In genomic region chr10:78928330-78928729, GRCh38 we compare ENCODE assay signal across 15 cellular contexts.
A peak's percentile ranks its signal among the peaks of the same experiment; 100 is the strongest.
DNase-seq lines count a peak whose midpoint lies in the region; ATAC-seq, FAIRE-seq and TF ChIP-seq lines count a peak whose summit lies in the region.
"Had no signal": no experiment of that assay in that cellular context is flagged by ENCODE, and none has a peak within 500 bp of the region (broad histone marks: within the 10 kb centered on the region; RNA-seq: fewer than 3 reads in every experiment).

No MANE protein-coding gene starts in this region.

- TF ChIP-seq POLR2A in HepG2 (IDR thresholded peaks at IDR 0.05; ENCODE audit: insufficient read depth in 1 of 2, low read depth in 2 of 2, low read length in 2 of 2): no peak

- H4K20me1 ChIP-seq in SK-N-SH (ENCODE audit: insufficient read depth): no peaks in the 10 kb centered on the region
- no peaks in the 10 kb centered on the region for H4K20me1 ChIP-seq in Karpas-422 (ENCODE audit: insufficient read depth, low read depth, low read length)
- H4K20me1 ChIP-seq in HepG2 (ENCODE audit: insufficient read depth, low read length): no peaks in the 10 kb centered on the region
- no peaks in the 10 kb centered on the region for H4K20me1 ChIP-seq in GM23248 (ENCODE audit: insufficient read depth)
- H4K20me1 ChIP-seq: BLaER1 had no signal

- POLR2A ChIA-PET in SK-N-SH (lab: Yijun Ruan, JAX): no interaction called here
- POLR2A ChIA-PET in HepG2 (lab: Yijun Ruan, JAX): no interaction called here

- TF ChIP-seq RAD21 in SK-N-SH (IDR thresholded peaks at IDR 0.05; ENCODE audit: low read length): peak; percentile 34
- no peak for TF ChIP-seq RAD21 in HepG2 (CRISPR knock-in tag; IDR thresholded peaks at IDR 0.05)

- peaks cover 7% of the 10 kb centered on the region for H3K27me3 Mint-ChIP-seq in activated CD4-positive, alpha-beta T cell treated with anti-CD3 and anti-CD28 coated beads, Interleukin-2, amount 10 ng/mL, durations not matched to agents 24 days and 14 days

- no peaks in the 10 kb centered on the region for H3K36me3 Mint-ChIP-seq in activated CD4-positive, alpha-beta T cell treated with anti-CD3 and anti-CD28 coated beads, Interleukin-2, amount 10 ng/mL, durations not matched to agents 24 days and 14 days (ENCODE audit: low read depth)
- H3K36me3 Mint-ChIP-seq: CD8-positive, alpha-beta T cell had no signal

- intact Hi-C loops in HepG2 (cut with micrococcal nuclease; ENCODE audit: unreplicated experiment) (no loop called here), cardiac septum (cut with DNase I) (no loop called here)
- intact Hi-C loops in activated CD4-positive, alpha-beta T cell treated with anti-CD3 and anti-CD28 coated beads, Interleukin-2, amount 10 ng/mL, durations not matched to agents 24 days and 14 days (cut with micrococcal nuclease): no loop called here

- H3K4me3 Mint-ChIP-seq in activated CD4-positive, alpha-beta T cell treated with anti-CD3 and anti-CD28 coated beads, Interleukin-2, amount 10 ng/mL, durations not matched to agents 24 days and 14 days: no peak overlapping the region
- H3K4me3 Mint-ChIP-seq: CD8-positive, alpha-beta T cell had no signal

- no peak for TF ChIP-seq EP300 in SK-N-SH (IDR thresholded peaks at IDR 0.05; ENCODE audit: borderline replicate concordance in 1 of 2, low read depth in 1 of 2, low read length in 1 of 2)
- TF ChIP-seq EP300 in HepG2 (IDR thresholded peaks at IDR 0.05; ENCODE audit: low read depth in 2 of 2, low read length in 2 of 2): no peak
- no peak for TF ChIP-seq EP300 in HepG2 (CRISPR knock-in tag; IDR thresholded peaks at IDR 0.05; ENCODE audit: borderline replicate concordance)

- H3F3A ChIP-seq in SK-N-SH (replicated peaks; ENCODE audit: insufficient read depth) (peaks cover 17% of the 10 kb centered on the region), GM23248 (ENCODE audit: insufficient read depth) (peaks cover 31% of the 10 kb centered on the region)

- CTCF ChIA-PET in SK-N-SH (lab: Yijun Ruan, JAX): no interaction called here
- CTCF ChIA-PET in HepG2 (lab: Yijun Ruan, JAX; ENCODE audit: low intra/inter-chr PET ratio, low total read pairs): no interaction called here

- H3K9me2 ChIP-seq in SK-N-SH: no peaks in the 10 kb centered on the region
- H3K9me2 ChIP-seq in Karpas-422 (replicated peaks; ENCODE audit: insufficient read depth, low read length): no peaks in the 10 kb centered on the region
- H3K9me2 ChIP-seq in GM23248 (ENCODE audit: insufficient read depth): no peaks in the 10 kb centered on the region

- no peaks in the 10 kb centered on the region for H3K36me3 ChIP-seq in SK-N-SH (replicated peaks in 1 of 2; ENCODE audit: control insufficient read depth in 1 of 2, insufficient read depth in 2 of 2, low read length in 1 of 2)
- no peaks in the 10 kb centered on the region for H3K36me3 ChIP-seq in Karpas-422 (ENCODE audit: insufficient read depth, low read length)
- H3K36me3 ChIP-seq in HepG2 (replicated peaks in 1 of 2; ENCODE audit: control insufficient read depth in 1 of 2, insufficient read depth in 2 of 2, low read length in 2 of 2): no peaks in the 10 kb centered on the region
- no peaks in the 10 kb centered on the region for H3K36me3 ChIP-seq in GM23248 (ENCODE audit: low read depth)
- H3K36me3 ChIP-seq: BLaER1 had no signal

- H3K79me2 ChIP-seq in SK-N-SH (ENCODE audit: insufficient read depth) (no peaks in the 10 kb centered on the region), Karpas-422 (ENCODE audit: low read length) (no peaks in the 10 kb centered on the region), HepG2 (ENCODE audit: insufficient read depth, low read length) (no peaks in the 10 kb centered on the region), GM23248 (ENCODE audit: insufficient read depth) (no peaks in the 10 kb centered on the region)

- H3K9me3 ChIP-seq in SK-N-SH: no peaks in the 10 kb centered on the region
- H3K9me3 ChIP-seq in Karpas-422 (ENCODE audit: low read length): no peaks in the 10 kb centered on the region
- H3K9me3 ChIP-seq in HepG2 (ENCODE audit: low read length): no peaks in the 10 kb centered on the region
- H3K9me3 ChIP-seq in GM23248 (ENCODE audit: low read depth): no peaks in the 10 kb centered on the region
- H3K9me3 ChIP-seq: BLaER1 had no signal

- in situ Hi-C loops in HepG2 (cut with HindIII; ENCODE audit: extremely low pct_ligation_motif_present, low pct_unique_long_range_greater_than_20kb) (no loop called here), GM23248 (cut with MboI) (no loop called here)

- no peaks in the 10 kb centered on the region for H3K4me1 Mint-ChIP-seq in activated CD4-positive, alpha-beta T cell treated with anti-CD3 and anti-CD28 coated beads, Interleukin-2, amount 10 ng/mL, durations not matched to agents 24 days and 14 days

- WGBS in SK-N-SH (ENCODE audit: low lambda C conversion rate): 81% methylated on average over 3 of the region's 3 CpGs
- WGBS in HepG2 (ENCODE audit: low lambda C conversion rate): 26% methylated on average over 3 of the region's 3 CpGs
- WGBS in GM23248 (ENCODE audit: low coverage in 1 of 2, low lambda C conversion rate in 2 of 2, missing lambda C conversion rate in 2 of 2), 2 experiments: 87 to 98% methylated on average over 3 of the region's 3 CpGs

- no peak overlapping the region for H3K4me2 ChIP-seq in SK-N-SH
- peak overlapping the region; percentile 62 for H3K4me2 ChIP-seq in Karpas-422 (ENCODE audit: low read depth, low read length, poor library complexity, severe bottlenecking)
- H3K4me2 ChIP-seq in HepG2 (ENCODE audit: low read depth, low read length): no peak overlapping the region
- no peak overlapping the region for H3K4me2 ChIP-seq in GM23248 (ENCODE audit: unreplicated experiment)
- H3K4me2 ChIP-seq: BLaER1 had no signal

- H3K4me3 ChIP-seq in SK-N-SH (ENCODE audit: low read depth in 2 of 2, low read length in 1 of 2) (no peak overlapping the region), Karpas-422 (ENCODE audit: low read length) (no peak overlapping the region), HepG2 (replicated peaks in 1 of 3; ENCODE audit: insufficient read depth in 1 of 3, low read depth in 2 of 3, low read length in 3 of 3) (no peak overlapping the region), GM23248 (no peak overlapping the region)
- H3K4me3 ChIP-seq: BLaER1 had no signal

- H3K27ac ChIP-seq in SK-N-SH (ENCODE audit: low read depth in 2 of 2, low read length in 1 of 2): no peak overlapping the region
- H3K27ac ChIP-seq in Karpas-422 (ENCODE audit: low read length): no peak overlapping the region
- H3K27ac ChIP-seq in HepG2 (ENCODE audit: extremely low read length, insufficient read depth, low read length): no peak overlapping the region
- no peak overlapping the region for H3K27ac ChIP-seq in GM23248
- H3K27ac ChIP-seq: BLaER1 had no signal

- no peaks in the 10 kb centered on the region for H3K9me3 Mint-ChIP-seq in activated CD4-positive, alpha-beta T cell treated with anti-CD3 and anti-CD28 coated beads, Interleukin-2, amount 10 ng/mL, durations not matched to agents 24 days and 14 days
- H3K9me3 Mint-ChIP-seq: CD8-positive, alpha-beta T cell had no signal

- no peak overlapping the region for H3K27ac Mint-ChIP-seq in activated CD4-positive, alpha-beta T cell treated with anti-CD3 and anti-CD28 coated beads, Interleukin-2, amount 10 ng/mL, durations not matched to agents 24 days and 14 days
- H3K27ac Mint-ChIP-seq: CD8-positive, alpha-beta T cell had no signal

- H3K27me3 ChIP-seq in SK-N-SH (ENCODE audit: insufficient read depth): no peaks in the 10 kb centered on the region
- no peaks in the 10 kb centered on the region for H3K27me3 ChIP-seq in Karpas-422 (ENCODE audit: low read length)
- peaks cover 7 to 70% of the 10 kb centered on the region in 2 experiments; a peak in 4 of 5 replicates for H3K27me3 ChIP-seq in HepG2 (ENCODE audit: control insufficient read depth in 1 of 2, insufficient read depth in 2 of 2, low read length in 2 of 2)
- no peaks in the 10 kb centered on the region for H3K27me3 ChIP-seq in GM23248 (replicated peaks; ENCODE audit: insufficient read depth)
- H3K27me3 ChIP-seq: BLaER1 had no signal

- TF ChIP-seq CTCF in SK-N-SH (IDR thresholded peaks at IDR 0.05) (no peak), HepG2 (CRISPR knock-in tag; IDR thresholded peaks at IDR 0.05) (peak; percentile 40)

- DNase-seq in SK-N-SH (no peak), Karpas-422 (no peak), HepG2 (ENCODE audit: low spot score) (no peak), cardiac septum (ENCODE audit: low spot score) (no peak), GM23248 (no peak)
- DNase-seq in activated CD4-positive, alpha-beta T cell treated with anti-CD3 and anti-CD28 coated beads, Interleukin-2, amount 10 ng/mL, durations not matched to agents 24 days and 14 days: no peak
- DNase-seq: 8988T; Calu3; CD8-positive, alpha-beta T cell; DMS79 treated with DMSO at 0.1 percent for 48 hours; GF-D8; GOT3; H7 had no signal

- H3K9ac ChIP-seq in SK-N-SH (no peak overlapping the region), Karpas-422 (ENCODE audit: low read length) (no peak overlapping the region), HepG2 (ENCODE audit: insufficient read depth, low read depth, low read length) (no peak overlapping the region), GM23248 (no peak overlapping the region)
- H3K9ac ChIP-seq: BLaER1 had no signal

- ATAC-seq in SK-N-SH treated with all-trans-retinoic acid at 6 μM for 48 hours (no peak), HepG2 (no peak)
- ATAC-seq: CD8-positive, alpha-beta T cell had no signal

- peaks cover 27 to 43% of the 10 kb centered on the region in 2 experiments for H3K4me1 ChIP-seq in SK-N-SH (ENCODE audit: control insufficient read depth in 1 of 2, insufficient read depth in 2 of 2, low read depth in 1 of 2, low read length in 1 of 2)
- peaks cover 61% of the 10 kb centered on the region for H3K4me1 ChIP-seq in Karpas-422 (ENCODE audit: low read length)
- peaks cover 22% of the 10 kb centered on the region for H3K4me1 ChIP-seq in HepG2 (ENCODE audit: insufficient read depth, low read length)
- H3K4me1 ChIP-seq in GM23248 (ENCODE audit: insufficient read depth): peaks cover 39% of the 10 kb centered on the region
- H3K4me1 ChIP-seq: BLaER1 had no signal

- H2AFZ ChIP-seq in SK-N-SH (ENCODE audit: low read depth) (no peak overlapping the region), Karpas-422 (ENCODE audit: low read length) (no peak overlapping the region), HepG2 (ENCODE audit: low read length) (no peak overlapping the region), GM23248 (no peak overlapping the region)

- BruUV-seq in HepG2 (replicated peaks; lab: Mats Ljungman, UMichigan): no TSS peak

- FAIRE-seq in HepG2 (lab: Jason Lieb, UNC): no peak

TF ChIP-seq in SK-N-SH, 30 proteins besides CTCF, POLR2A, EP300 and RAD21 (continues in another document):
- TF ChIP-seq JUND (IDR thresholded peaks at IDR 0.05) (no peak), FOXM1 (IDR thresholded peaks at IDR 0.05; ENCODE audit: low read depth) (no peak), RXRA (IDR thresholded peaks at IDR 0.05; ENCODE audit: borderline replicate concordance, low read depth) (no peak)

TF ChIP-seq in SK-N-SH treated with all-trans-retinoic acid at 6 μM for 48 hours, 23 proteins besides CTCF, POLR2A, EP300 and RAD21 (continues in another document):
- TF ChIP-seq ZNF70 (CRISPR knock-in tag; IDR thresholded peaks at IDR 0.05) (no peak), ZNF565 (CRISPR knock-in tag; conservative IDR thresholded peaks at IDR 0.05; ENCODE audit: low read depth) (no peak), RARB (CRISPR knock-in tag; IDR thresholded peaks at IDR 0.05) (no peak)

TF ChIP-seq in HepG2, 621 proteins besides CTCF, POLR2A, EP300 and RAD21 (continues in another document):
- TF ChIP-seq SMC3 (IDR thresholded peaks at IDR 0.05; ENCODE audit: low read length) (0 out of 2 replicates have a peak, but pooled peaks have one; percentile 13), KLF11 (CRISPR knock-in tag; IDR thresholded peaks at IDR 0.05) (no peak)

Comparison
In these comparisons a context has a peak if more than half of its experiments do, and no peak if none do; other contexts are left out.
1. Of the 25 proteins assayed by ChIP-seq in both HepG2 and SK-N-SH: peak only in HepG2: CTCF and SMC3; only in SK-N-SH: RAD21; in both: none; in neither: 22.